Comparison of ENCODE assay signal across 30 cellular contexts in the genomic region with DNA sequence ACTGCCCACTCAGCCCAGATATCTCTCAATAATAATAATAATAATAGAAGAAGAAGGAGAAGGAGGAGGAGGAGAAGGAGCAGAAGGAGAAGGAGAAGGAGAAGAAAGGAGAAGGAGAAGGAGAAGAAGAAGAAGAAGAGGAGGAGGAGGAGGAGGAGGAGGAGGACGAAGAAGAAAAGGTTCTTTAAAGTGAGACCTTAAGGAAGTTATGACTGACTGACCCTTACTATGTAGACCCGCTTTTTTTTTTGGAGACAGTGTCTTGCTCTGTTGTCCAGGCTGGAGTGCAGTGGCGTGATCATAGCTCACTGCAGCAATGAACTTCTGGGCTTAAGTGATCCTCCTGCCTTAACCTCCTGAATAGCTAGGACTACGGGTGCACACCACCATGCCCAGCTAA.
"Had no signal": no experiment of that assay in that cellular context is flagged by ENCODE, and none has a peak within 500 bp of the region (broad histone marks: within the 10 kb centered on the region; RNA-seq: fewer than 3 reads in every experiment).

No MANE protein-coding gene starts in this region.

- H3K4me3 ChIP-seq: MG63 had no signal

- H3K9me3 ChIP-seq: MG63 had no signal

- H3K36me3 ChIP-seq: MG63 had no signal

- DNase-seq: Karpas-422, Kasumi-1, MG63, MM.1S, MV-4-11, NCI-H1048, NCI-H1092, NCI-H1092 treated with DMSO at 0.1 percent for 48 hours, NCI-H1105, NCI-H1105 treated with DMSO at 0.1 percent for 48 hours, NCI-H1417 treated with DMSO at 0.1 percent for 48 hours, NCI-H1436, NCI-H1436 treated with DMSO at 0.1 percent for 48 hours, NCI-H146, NCI-H1694, NCI-H1694 treated with DMSO at 0.1 percent for 48 hours, NCI-H187 treated with DMSO at 0.1 percent for 48 hours, NCI-H1930, NCI-H2029, NCI-H2029 treated with DMSO at 0.1 percent for 48 hours, NCI-H2081, NCI-H2081 treated with DMSO at 0.1 percent for 48 hours, NCI-H2107, NCI-H2171, NCI-H2227 treated with DMSO at 0.1 percent for 48 hours, NCI-H226, NCI-H446, NCI-H446 treated with DMSO at 0.1 percent for 48 hours, NCI-H510A, NCI-H524 treated with DMSO at 0.1 percent for 48 hours had no signal
